In the genomic region with DNA sequence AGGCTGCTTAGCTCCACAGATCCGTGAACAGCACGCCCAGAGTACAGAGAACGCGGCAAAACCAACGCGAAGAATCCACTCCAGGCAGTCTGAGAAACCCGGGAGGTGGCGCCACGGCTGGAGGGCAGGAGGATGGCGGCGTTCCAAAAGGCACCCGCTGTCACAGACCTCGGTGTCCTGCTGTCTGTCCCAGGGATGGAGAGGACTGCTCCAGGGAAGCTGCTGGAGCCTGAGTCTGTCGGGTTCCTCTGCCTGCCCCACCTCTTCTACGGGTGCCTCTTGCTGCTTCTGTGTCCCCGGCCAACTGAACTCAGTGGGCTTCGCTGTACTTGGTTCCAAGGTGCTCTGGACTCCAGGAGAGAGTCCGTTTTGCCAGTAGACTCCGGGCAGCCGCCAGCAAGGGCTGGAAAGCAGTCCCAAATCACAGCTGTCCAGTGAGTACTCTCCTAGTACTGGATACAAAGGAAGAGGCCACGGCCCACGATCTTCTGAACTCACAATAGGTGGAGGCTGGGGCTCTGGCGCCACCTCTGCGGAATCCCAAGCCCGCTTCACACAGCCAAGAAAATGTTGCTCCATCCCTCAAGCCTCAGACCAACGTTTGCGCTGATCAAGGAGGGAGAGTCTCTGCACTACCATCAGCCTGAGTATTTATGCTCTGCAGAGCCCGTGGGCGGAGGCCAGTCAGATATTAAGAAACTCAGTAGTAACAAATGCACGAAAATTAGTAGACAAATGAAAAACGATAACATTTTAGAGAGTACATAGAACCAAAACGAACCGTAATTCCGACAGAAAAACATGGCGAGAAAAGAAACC, we compare ENCODE assay signal across 1 cellular context.
TF ChIP-seq lines count a peak whose summit lies in the region.

No MANE protein-coding gene starts in this region.

TF ChIP-seq in HepG2, 621 proteins besides CTCF, POLR2A, EP300 and RAD21 (continued from another document and continues in another):
- TF ChIP-seq KIAA2018 (CRISPR knock-in tag; IDR thresholded peaks at IDR 0.05; ENCODE audit: borderline replicate concordance) (no peak), MTERF4 (CRISPR knock-in tag; IDR thresholded peaks at IDR 0.05) (no peak), SIN3A (IDR thresholded peaks at IDR 0.05; ENCODE audit: borderline replicate concordance, low read depth, low read length) (peak; percentile 66; the same call in 1 of the 2 replicates), MED13 (CRISPR knock-in tag; IDR thresholded peaks at IDR 0.05) (no peak), NRL (CRISPR knock-in tag; IDR thresholded peaks at IDR 0.05; ENCODE audit: borderline replicate concordance) (peak; percentile 89), HNRNPL (IDR thresholded peaks at IDR 0.05; ENCODE audit: low read depth, low read length) (0 out of 2 replicates have a peak, but pooled peaks have one; percentile 8), ZNF772 (CRISPR knock-in tag; IDR thresholded peaks at IDR 0.05) (no peak), ZNF205 (CRISPR knock-in tag; IDR thresholded peaks at IDR 0.05) (no peak), IRF9 (CRISPR knock-in tag; IDR thresholded peaks at IDR 0.05; ENCODE audit: borderline replicate concordance) (no peak; the same call in 1 of the 2 replicates), ZBTB1 (CRISPR knock-in tag; IDR thresholded peaks at IDR 0.05; ENCODE audit: borderline replicate concordance) (no peak), SNAPC4 (CRISPR knock-in tag; IDR thresholded peaks at IDR 0.05) (no peak), CREB1 (IDR thresholded peaks at IDR 0.05) (no peak), CREB1 (CRISPR knock-in tag; IDR thresholded peaks at IDR 0.05) (no peak)
- TF ChIP-seq, protein P1, sequence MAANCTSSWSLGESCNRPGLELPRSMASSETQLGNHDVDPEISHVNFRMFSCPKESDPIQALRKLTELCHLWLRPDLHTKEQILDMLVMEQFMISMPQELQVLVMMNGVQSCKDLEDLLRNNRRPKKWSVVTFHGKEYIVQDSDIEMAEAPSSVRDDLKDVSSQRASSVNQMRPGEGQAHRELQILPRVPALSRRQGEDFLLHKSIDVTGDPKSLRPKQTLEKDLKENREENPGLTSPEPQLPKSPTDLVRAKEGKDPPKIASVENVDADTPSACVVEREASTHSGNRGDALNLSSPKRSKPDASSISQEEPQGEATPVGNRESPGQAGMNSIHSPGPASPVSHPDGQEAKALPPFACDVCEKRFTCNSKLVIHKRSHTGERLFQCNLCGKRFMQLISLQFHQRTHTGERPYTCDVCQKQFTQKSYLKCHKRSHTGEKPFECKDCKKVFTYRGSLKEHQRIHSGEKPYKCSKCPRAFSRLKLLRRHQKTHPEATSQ (CRISPR knock-in tag; IDR thresholded peaks at IDR 0.05; ENCODE audit: borderline replicate concordance) = peak; percentile 49; the same call in 1 of the 2 replicates
- TF ChIP-seq, protein P2, sequence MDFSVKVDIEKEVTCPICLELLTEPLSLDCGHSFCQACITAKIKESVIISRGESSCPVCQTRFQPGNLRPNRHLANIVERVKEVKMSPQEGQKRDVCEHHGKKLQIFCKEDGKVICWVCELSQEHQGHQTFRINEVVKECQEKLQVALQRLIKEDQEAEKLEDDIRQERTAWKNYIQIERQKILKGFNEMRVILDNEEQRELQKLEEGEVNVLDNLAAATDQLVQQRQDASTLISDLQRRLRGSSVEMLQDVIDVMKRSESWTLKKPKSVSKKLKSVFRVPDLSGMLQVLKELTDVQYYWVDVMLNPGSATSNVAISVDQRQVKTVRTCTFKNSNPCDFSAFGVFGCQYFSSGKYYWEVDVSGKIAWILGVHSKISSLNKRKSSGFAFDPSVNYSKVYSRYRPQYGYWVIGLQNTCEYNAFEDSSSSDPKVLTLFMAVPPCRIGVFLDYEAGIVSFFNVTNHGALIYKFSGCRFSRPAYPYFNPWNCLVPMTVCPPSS (IDR thresholded peaks at IDR 0.05) = no peak
- TF ChIP-seq, protein P3, sequence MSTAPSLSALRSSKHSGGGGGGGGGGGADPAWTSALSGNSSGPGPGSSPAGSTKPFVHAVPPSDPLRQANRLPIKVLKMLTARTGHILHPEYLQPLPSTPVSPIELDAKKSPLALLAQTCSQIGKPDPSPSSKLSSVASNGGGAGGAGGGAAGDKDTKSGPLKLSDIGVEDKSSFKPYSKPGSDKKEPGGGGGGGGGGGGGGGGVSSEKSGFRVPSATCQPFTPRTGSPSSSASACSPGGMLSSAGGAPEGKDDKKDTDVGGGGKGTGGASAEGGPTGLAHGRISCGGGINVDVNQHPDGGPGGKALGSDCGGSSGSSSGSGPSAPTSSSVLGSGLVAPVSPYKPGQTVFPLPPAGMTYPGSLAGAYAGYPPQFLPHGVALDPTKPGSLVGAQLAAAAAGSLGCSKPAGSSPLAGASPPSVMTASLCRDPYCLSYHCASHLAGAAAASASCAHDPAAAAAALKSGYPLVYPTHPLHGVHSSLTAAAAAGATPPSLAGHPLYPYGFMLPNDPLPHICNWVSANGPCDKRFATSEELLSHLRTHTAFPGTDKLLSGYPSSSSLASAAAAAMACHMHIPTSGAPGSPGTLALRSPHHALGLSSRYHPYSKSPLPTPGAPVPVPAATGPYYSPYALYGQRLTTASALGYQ (CRISPR knock-in tag; IDR thresholded peaks at IDR 0.05) = no peak
- TF ChIP-seq, protein P4, sequence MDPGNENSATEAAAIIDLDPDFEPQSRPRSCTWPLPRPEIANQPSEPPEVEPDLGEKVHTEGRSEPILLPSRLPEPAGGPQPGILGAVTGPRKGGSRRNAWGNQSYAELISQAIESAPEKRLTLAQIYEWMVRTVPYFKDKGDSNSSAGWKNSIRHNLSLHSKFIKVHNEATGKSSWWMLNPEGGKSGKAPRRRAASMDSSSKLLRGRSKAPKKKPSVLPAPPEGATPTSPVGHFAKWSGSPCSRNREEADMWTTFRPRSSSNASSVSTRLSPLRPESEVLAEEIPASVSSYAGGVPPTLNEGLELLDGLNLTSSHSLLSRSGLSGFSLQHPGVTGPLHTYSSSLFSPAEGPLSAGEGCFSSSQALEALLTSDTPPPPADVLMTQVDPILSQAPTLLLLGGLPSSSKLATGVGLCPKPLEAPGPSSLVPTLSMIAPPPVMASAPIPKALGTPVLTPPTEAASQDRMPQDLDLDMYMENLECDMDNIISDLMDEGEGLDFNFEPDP (CRISPR knock-in tag; conservative IDR thresholded peaks at IDR 0.05) = no peak
